18 cellular contexts compared by ENCODE assay signal in genomic region chr11:35548925-35549561, GRCh38. TPM values are rescaled to one million over a fixed set of nuclear protein-coding genes. Genes with fewer than 3 reads are reported as not detected.
DNase-seq lines count a peak whose midpoint lies in the region; ATAC-seq and TF ChIP-seq lines count a peak whose summit lies in the region.
"Had no signal": no experiment of that assay in that cellular context is flagged by ENCODE, and none has a peak within 500 bp of the region (broad histone marks: within the 10 kb centered on the region; RNA-seq: fewer than 3 reads in every experiment).

No MANE protein-coding gene starts in this region.

- no peak overlapping the region for H3K4me3 Mint-ChIP-seq in WTC11
- H3K4me3 Mint-ChIP-seq in activated T-helper 17 cell treated with anti-CD3 and anti-CD28 coated beads, Interleukin-2, amount 50 U/mL, for 72 hours, result no peak overlapping the region
- H3K4me3 Mint-ChIP-seq: activated naive CD8-positive, alpha-beta T cell; CD8-positive, alpha-beta memory T cell; T-helper 2 cell treated with Interferon-gamma antibody and Interleukin-4, amounts not matched to agents 5 μg/mL and 100 μg/mL, for 36 hours had no signal

- H3K9me3 ChIP-seq in heart right ventricle, result no peaks in the 10 kb centered on the region
- H3K9me3 ChIP-seq in skeletal muscle satellite cell (replicated peaks; ENCODE audit: low read length), result no peaks in the 10 kb centered on the region
- H3K9me3 ChIP-seq: upper lobe of right lung had no signal

- peaks cover 0 to 15% (median 4%) of the 10 kb centered on the region in 9 donors for H3K4me1 ChIP-seq in heart right ventricle
- H3K4me1 ChIP-seq in skeletal muscle satellite cell (ENCODE audit: control insufficient read depth, insufficient read depth, low read length), result peaks cover 35% of the 10 kb centered on the region
- H3K4me1 ChIP-seq: parathyroid adenoma, upper lobe of right lung had no signal

- DNase-seq in heart right ventricle (no peak), Right ventricle myocardium superior (no peak), WTC11 (ENCODE audit: low spot score) (no peak), fibroblast of the aortic adventitia (ENCODE audit: low read depth) (peak; percentile 47), glomerular visceral epithelial cell (ENCODE audit: extremely low spot score) (no peak), RPMI8226 (no peak)
- DNase-seq: activated CD4-positive, alpha-beta T cell treated with anti-CD3 and anti-CD28 coated beads for 4 hours; activated T-cell treated with anti-CD3 and anti-CD28 coated beads for 4 hours; CD8-positive, alpha-beta memory T cell; NK-92 treated with Interleukin-12 subunit alpha and Interleukin-12 subunit beta, amount 100 ng/mL, for 24 hours; SHP77 treated with DMSO at 0.1 percent for 48 hours; stimulated activated naive CD4-positive, alpha-beta T cell; upper lobe of right lung had no signal

- H3K27me3 ChIP-seq in heart right ventricle (peaks cover 0 to 9% (median 0%) of the 10 kb centered on the region in 7 donors), skeletal muscle satellite cell (ENCODE audit: control insufficient read depth, insufficient read depth, low read length) (no peaks in the 10 kb centered on the region)
- H3K27me3 ChIP-seq: upper lobe of right lung had no signal

- H3K27ac ChIP-seq in heart right ventricle, result peak overlapping the region in 2 of 10 donors; percentile 22 to 53
- H3K27ac ChIP-seq: parathyroid adenoma, upper lobe of right lung had no signal

- intact Hi-C loops in heart right ventricle (cut with DNase I) (no loop called here), Right ventricle myocardium superior (cut with DNase I) (no loop called here)

- WGBS in heart right ventricle, 2 donors, result 47 to 54% methylated on average over 4 of the region's 4 CpGs

- H3K4me1 Mint-ChIP-seq in WTC11, result peaks cover 18% of the 10 kb centered on the region
- no peaks in the 10 kb centered on the region for H3K4me1 Mint-ChIP-seq in activated T-helper 17 cell treated with anti-CD3 and anti-CD28 coated beads, Interleukin-2, amount 50 U/mL, for 72 hours
- H3K4me1 Mint-ChIP-seq: CD8-positive, alpha-beta memory T cell had no signal

- peak overlapping the region; percentile 67 for H3K9ac ChIP-seq in skeletal muscle satellite cell (ENCODE audit: low read depth, low read length)
- H3K9ac ChIP-seq: parathyroid adenoma had no signal

- ATAC-seq in heart right ventricle (peak in 6 of 8 donors; percentile 22 to 52 (median 49)), Right ventricle myocardium superior (ENCODE audit: poor library complexity) (no peak), WTC11 (peak; percentile 69)
- ATAC-seq in activated T-helper 17 cell treated with anti-CD3 and anti-CD28 coated beads, Interleukin-2, amount 50 U/mL, for 72 hours (replicated peaks), result no peak

- H3K9me3 Mint-ChIP-seq in WTC11, result peaks cover 7% of the 10 kb centered on the region; the same call in 1 of the 2 replicates
- H3K9me3 Mint-ChIP-seq in activated T-helper 17 cell treated with anti-CD3 and anti-CD28 coated beads, Interleukin-2, amount 50 U/mL, for 72 hours, result no peaks in the 10 kb centered on the region
- H3K9me3 Mint-ChIP-seq: T-helper 2 cell treated with Interferon-gamma antibody and Interleukin-4, amounts not matched to agents 5 μg/mL and 100 μg/mL, for 36 hours had no signal

- no peaks in the 10 kb centered on the region for H3K36me3 Mint-ChIP-seq in WTC11
- H3K36me3 Mint-ChIP-seq in activated T-helper 17 cell treated with anti-CD3 and anti-CD28 coated beads, Interleukin-2, amount 50 U/mL, for 72 hours (ENCODE audit: low read depth), result no peaks in the 10 kb centered on the region
- H3K36me3 Mint-ChIP-seq: activated naive CD8-positive, alpha-beta T cell; CD8-positive, alpha-beta memory T cell had no signal

- POLR2A ChIA-PET in WTC11 (lab: Charles Lee), result interaction anchor here (1.1 kb wide), 1 partner anchor 23 kb away, joined by 3 read pairs; the partner anchor contains the start of gene PAMR1

- CTCF ChIA-PET in WTC11 (lab: Charles Lee), result interaction anchor here (2.4 kb wide), 1 partner anchor 273 kb away, joined by 5 read pairs; no protein-coding TSS in a partner anchor

- H3K36me3 ChIP-seq in heart right ventricle (no peaks in the 10 kb centered on the region), skeletal muscle satellite cell (ENCODE audit: insufficient read depth, low read length) (no peaks in the 10 kb centered on the region)
- H3K36me3 ChIP-seq: upper lobe of right lung had no signal

- H3K4me2 ChIP-seq in skeletal muscle satellite cell (ENCODE audit: low read length), result peak overlapping the region; percentile 12

- no peaks in the 10 kb centered on the region; the same call in 1 of the 2 replicates for H3K27me3 Mint-ChIP-seq in WTC11 (ENCODE audit: low read depth)
- H3K27me3 Mint-ChIP-seq in activated T-helper 17 cell treated with anti-CD3 and anti-CD28 coated beads, Interleukin-2, amount 50 U/mL, for 72 hours, result peaks cover 35% of the 10 kb centered on the region

- no peak for TF ChIP-seq CTCF in heart right ventricle (IDR thresholded peaks at IDR 0.05)
- TF ChIP-seq CTCF in WTC11 (IDR thresholded peaks at IDR 0.05), result no peak
- no peak for TF ChIP-seq CTCF in fibroblast of the aortic adventitia (IDR thresholded peaks at IDR 0.05; ENCODE audit: insufficient read depth, low read length)

- H3K4me3 ChIP-seq in heart right ventricle (no peak overlapping the region), fibroblast of the aortic adventitia (ENCODE audit: low read depth, low read length) (no peak overlapping the region), skeletal muscle satellite cell (ENCODE audit: low read length) (no peak overlapping the region)
- H3K4me3 ChIP-seq: upper lobe of right lung had no signal

- H3K27ac Mint-ChIP-seq in WTC11, result no peak overlapping the region
- no peak overlapping the region for H3K27ac Mint-ChIP-seq in activated T-helper 17 cell treated with anti-CD3 and anti-CD28 coated beads, Interleukin-2, amount 50 U/mL, for 72 hours
- H3K27ac Mint-ChIP-seq: activated naive CD8-positive, alpha-beta T cell; CD8-positive, alpha-beta memory T cell; T-helper 2 cell treated with Interferon-gamma antibody and Interleukin-4, amounts not matched to agents 5 μg/mL and 100 μg/mL, for 36 hours had no signal

TF ChIP-seq in WTC11, 78 proteins besides CTCF, POLR2A, EP300 and RAD21 (continues in another document):
- TF ChIP-seq ZBTB43 (CRISPR knock-in tag; IDR thresholded peaks at IDR 0.05) (no peak), IRF2 (CRISPR knock-in tag; IDR thresholded peaks at IDR 0.05; ENCODE audit: borderline replicate concordance, low read depth) (no peak)
- TF ChIP-seq, protein P1, sequence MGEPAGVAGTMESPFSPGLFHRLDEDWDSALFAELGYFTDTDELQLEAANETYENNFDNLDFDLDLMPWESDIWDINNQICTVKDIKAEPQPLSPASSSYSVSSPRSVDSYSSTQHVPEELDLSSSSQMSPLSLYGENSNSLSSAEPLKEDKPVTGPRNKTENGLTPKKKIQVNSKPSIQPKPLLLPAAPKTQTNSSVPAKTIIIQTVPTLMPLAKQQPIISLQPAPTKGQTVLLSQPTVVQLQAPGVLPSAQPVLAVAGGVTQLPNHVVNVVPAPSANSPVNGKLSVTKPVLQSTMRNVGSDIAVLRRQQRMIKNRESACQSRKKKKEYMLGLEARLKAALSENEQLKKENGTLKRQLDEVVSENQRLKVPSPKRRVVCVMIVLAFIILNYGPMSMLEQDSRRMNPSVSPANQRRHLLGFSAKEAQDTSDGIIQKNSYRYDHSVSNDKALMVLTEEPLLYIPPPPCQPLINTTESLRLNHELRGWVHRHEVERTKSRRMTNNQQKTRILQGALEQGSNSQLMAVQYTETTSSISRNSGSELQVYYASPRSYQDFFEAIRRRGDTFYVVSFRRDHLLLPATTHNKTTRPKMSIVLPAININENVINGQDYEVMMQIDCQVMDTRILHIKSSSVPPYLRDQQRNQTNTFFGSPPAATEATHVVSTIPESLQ (CRISPR knock-in tag; IDR thresholded peaks at IDR 0.05), result no peak

RNA-seq across cellular contexts. Expression of gene PAMR1, which starts 23.6 kb away (rescaled TPM):
- 10 to 100 TPM in 2 of 10 donors, 1 to 10 TPM in 8; 2.7 to 13.8 (median 5.7) TPM for total RNA-seq in heart right ventricle
- 1 to 10 TPM; 3.7 to 5.7 TPM for polyA plus RNA-seq in heart right ventricle
- total RNA-seq in Right ventricle myocardium superior, result 14.5 TPM
- total RNA-seq in WTC11 (2021), result 2.3 to 3.2 TPM (median 2.8 TPM) in 3 replicates
- 134 and 278 TPM in 2 replicates for total RNA-seq in fibroblast of the aortic adventitia (ENCODE audit: low replicate concordance)
- total RNA-seq in skeletal muscle satellite cell (2012; rRNA removed), result 150 and 163 TPM in 2 replicates
- total RNA-seq in activated T-helper 17 cell treated with anti-CD3 and anti-CD28 coated beads, Interleukin-2, amount 50 U/mL, for 72 hours, result not detected
- total RNA-seq: CD8-positive, alpha-beta memory T cell had no signal
- polyA plus RNA-seq: CD8-positive, alpha-beta memory T cell had no signal

Comparison
In these comparisons a context has a peak if more than half of its experiments do, and no peak if none do; other contexts are left out.
1. ATAC-seq: peak in heart right ventricle (6 of 8) and WTC11 (single experiment); none in Right ventricle myocardium superior (single experiment) and activated T-helper 17 cell treated with anti-CD3 and anti-CD28 coated beads, Interleukin-2, amount 50 U/mL, for 72 hours (single experiment).